In genomic region chr2:217338306-217338916, GRCh38 we compare ENCODE assay signal across 17 cellular contexts.
DNase-seq lines count a peak whose midpoint lies in the region; ATAC-seq and TF ChIP-seq lines count a peak whose summit lies in the region.
"Had no signal": no experiment of that assay in that cellular context is flagged by ENCODE, and none has a peak within 500 bp of the region (broad histone marks: within the 10 kb centered on the region; RNA-seq: fewer than 3 reads in every experiment).

No MANE protein-coding gene starts in this region.

- H3K36me3 ChIP-seq in GM23338 (ENCODE audit: insufficient read depth) (no peaks in the 10 kb centered on the region), SJSA1 (no peaks in the 10 kb centered on the region), stomach (no peaks in the 10 kb centered on the region), tibial artery (no peaks in the 10 kb centered on the region)
- H3K36me3 ChIP-seq: ovary, thoracic aorta had no signal

- H3K27me3 Mint-ChIP-seq in GM23338 (ENCODE audit: insufficient read depth, low read depth, poor library complexity), result peaks cover 2% of the 10 kb centered on the region
- H3K27me3 Mint-ChIP-seq in stimulated activated naive CD8-positive, alpha-beta T cell treated with anti-CD3 and anti-CD28 coated beads, Interleukin-15, amount 100 ng/mL, for 72 hours, result no peaks in the 10 kb centered on the region
- H3K27me3 Mint-ChIP-seq: activated CD4-positive, alpha-beta memory T cell treated with anti-CD3 and anti-CD28 coated beads, Interleukin-2, amount 10 ng/mL, durations not matched to agents 7 days and 5 days had no signal

- no peak overlapping the region for H3K4me3 Mint-ChIP-seq in GM23338
- no peak overlapping the region for H3K4me3 Mint-ChIP-seq in stimulated activated naive CD8-positive, alpha-beta T cell treated with anti-CD3 and anti-CD28 coated beads, Interleukin-15, amount 100 ng/mL, for 72 hours
- H3K4me3 Mint-ChIP-seq: activated CD4-positive, alpha-beta memory T cell treated with anti-CD3 and anti-CD28 coated beads, Interleukin-2, amount 10 ng/mL, durations not matched to agents 7 days and 5 days; H9 had no signal

- no peaks in the 10 kb centered on the region for H3K79me2 ChIP-seq in GM23338 (replicated peaks; ENCODE audit: insufficient read depth)

- no peaks in the 10 kb centered on the region for H3F3A ChIP-seq in GM23338 (replicated peaks; ENCODE audit: low read depth)

- H3K27me3 ChIP-seq in GM23338 (ENCODE audit: insufficient read depth), result no peaks in the 10 kb centered on the region
- H3K27me3 ChIP-seq in SJSA1 (replicated peaks), result no peaks in the 10 kb centered on the region
- H3K27me3 ChIP-seq in stomach, result no peaks in the 10 kb centered on the region
- H3K27me3 ChIP-seq in tibial artery, result no peaks in the 10 kb centered on the region
- H3K27me3 ChIP-seq: ovary had no signal

- no peak for TF ChIP-seq CTCF in GM23338 (conservative IDR thresholded peaks at IDR 0.05; ENCODE audit: low read depth in 2 of 2)
- TF ChIP-seq CTCF in fibroblast of villous mesenchyme (IDR thresholded peaks at IDR 0.05; ENCODE audit: insufficient read depth, low read depth, low read length), result no peak
- TF ChIP-seq CTCF in stomach (IDR thresholded peaks at IDR 0.05), result no peak
- TF ChIP-seq CTCF in tibial artery (IDR thresholded peaks at IDR 0.05), result no peak

- H4K20me1 ChIP-seq in GM23338 (replicated peaks; ENCODE audit: insufficient read depth), result no peaks in the 10 kb centered on the region; the same call in 1 of the 2 replicates

- peak; percentile 11 for DNase-seq in GM23338 (ENCODE audit: low spot score)
- DNase-seq in SJSA1 (ENCODE audit: low read depth in 1 of 2, low spot score in 2 of 2), result peak in 1 of 2 experiments; percentile 52
- DNase-seq in fibroblast of villous mesenchyme (ENCODE audit: low read depth), result peak; percentile 94
- no peak for DNase-seq in stomach
- no peak for DNase-seq in stimulated activated naive CD8-positive, alpha-beta T cell treated with anti-CD3 and anti-CD28 coated beads, Interleukin-15, amount 100 ng/mL, for 72 hours
- DNase-seq in cortex of kidney (lab: John Stamatoyannopoulos, UW), result no peak
- DNase-seq in tibial artery, result no peak
- DNase-seq: activated CD4-positive, alpha-beta memory T cell treated with anti-CD3 and anti-CD28 coated beads, Interleukin-2, amount 10 ng/mL, durations not matched to agents 7 days and 5 days; GDM1; H9; left cardiac atrium; MM.1S; NCI-H748 treated with DMSO at 0.1 percent for 48 hours; T-helper 1 cell had no signal

- no peaks in the 10 kb centered on the region for H3K9me2 ChIP-seq in GM23338 (ENCODE audit: insufficient read depth)

- TF ChIP-seq EP300 in stomach (IDR thresholded peaks at IDR 0.05), result no peak

- no peak overlapping the region for H3K27ac Mint-ChIP-seq in GM23338
- H3K27ac Mint-ChIP-seq in stimulated activated naive CD8-positive, alpha-beta T cell treated with anti-CD3 and anti-CD28 coated beads, Interleukin-15, amount 100 ng/mL, for 72 hours, result no peak overlapping the region
- H3K27ac Mint-ChIP-seq: activated CD4-positive, alpha-beta memory T cell treated with anti-CD3 and anti-CD28 coated beads, Interleukin-2, amount 10 ng/mL, durations not matched to agents 7 days and 5 days; activated naive CD4-positive, alpha-beta T cell treated with anti-CD3 and anti-CD28 coated beads, Interleukin-2, amount 50 U/mL, for 72 hours; H9 had no signal

- H3K4me3 ChIP-seq in GM23338 (no peak overlapping the region), SJSA1 (no peak overlapping the region), fibroblast of villous mesenchyme (ENCODE audit: low read depth, low read length) (no peak overlapping the region), stomach (no peak overlapping the region), tibial artery (no peak overlapping the region)
- H3K4me3 ChIP-seq: ovary, thoracic aorta had no signal

- no peaks in the 10 kb centered on the region for H3K36me3 Mint-ChIP-seq in GM23338 (ENCODE audit: low read depth)
- H3K36me3 Mint-ChIP-seq: activated naive CD4-positive, alpha-beta T cell treated with anti-CD3 and anti-CD28 coated beads, Interleukin-2, amount 50 U/mL, for 72 hours had no signal

- no peak for TF ChIP-seq POLR2A in stomach (IDR thresholded peaks at IDR 0.05)

- no peak overlapping the region for H3K27ac ChIP-seq in GM23338 (ENCODE audit: low read depth)
- peak overlapping the region; percentile 41 for H3K27ac ChIP-seq in SJSA1
- H3K27ac ChIP-seq in stomach, result peak overlapping the region in 4 of 5 donors; percentile 11 to 47 (median 28)
- H3K27ac ChIP-seq in tibial artery, result no peak overlapping the region
- H3K27ac ChIP-seq: ovary, thoracic aorta had no signal

- no peaks in the 10 kb centered on the region for H3K9me3 Mint-ChIP-seq in GM23338
- no peaks in the 10 kb centered on the region for H3K9me3 Mint-ChIP-seq in stimulated activated naive CD8-positive, alpha-beta T cell treated with anti-CD3 and anti-CD28 coated beads, Interleukin-15, amount 100 ng/mL, for 72 hours
- H3K9me3 Mint-ChIP-seq: activated CD4-positive, alpha-beta memory T cell treated with anti-CD3 and anti-CD28 coated beads, Interleukin-2, amount 10 ng/mL, durations not matched to agents 7 days and 5 days; H9 had no signal

- H3K4me1 ChIP-seq in GM23338 (ENCODE audit: insufficient read depth), result peaks cover 4% of the 10 kb centered on the region
- H3K4me1 ChIP-seq in SJSA1 (replicated peaks), result peaks cover 36% of the 10 kb centered on the region
- H3K4me1 ChIP-seq in stomach, result peaks cover 0 to 13% (median 2%) of the 10 kb centered on the region in 4 donors
- peaks cover 0 to 4% (median 2%) of the 10 kb centered on the region in 4 donors for H3K4me1 ChIP-seq in tibial artery

- no peak overlapping the region for H3K4me2 ChIP-seq in GM23338

- WGBS in stomach, 5 donors, result 54 to 78% (median 74%) methylated on average over 4 of the region's 4 CpGs

- no peak overlapping the region for H2AFZ ChIP-seq in GM23338

- peaks cover 9% of the 10 kb centered on the region; the same call in 2 of the 3 replicates for H3K4me1 Mint-ChIP-seq in GM23338
- no peaks in the 10 kb centered on the region for H3K4me1 Mint-ChIP-seq in stimulated activated naive CD8-positive, alpha-beta T cell treated with anti-CD3 and anti-CD28 coated beads, Interleukin-15, amount 100 ng/mL, for 72 hours
- H3K4me1 Mint-ChIP-seq: activated CD4-positive, alpha-beta memory T cell treated with anti-CD3 and anti-CD28 coated beads, Interleukin-2, amount 10 ng/mL, durations not matched to agents 7 days and 5 days had no signal

- intact Hi-C loops in stomach (cut with DNase I; ENCODE audit: low total_unique reads), result no loop called here
- intact Hi-C loops in tibial artery (cut with DNase I; ENCODE audit: low total_unique reads), result no loop called here

- no peaks in the 10 kb centered on the region for H3K9me3 ChIP-seq in SJSA1 (replicated peaks)
- no peaks in the 10 kb centered on the region for H3K9me3 ChIP-seq in stomach
- H3K9me3 ChIP-seq in tibial artery, result no peaks in the 10 kb centered on the region
- H3K9me3 ChIP-seq: ovary, thoracic aorta had no signal

- no peak for ATAC-seq in GM23338
- ATAC-seq in stimulated activated naive CD8-positive, alpha-beta T cell treated with anti-CD3 and anti-CD28 coated beads, Interleukin-15, amount 100 ng/mL, for 72 hours, result no peak
- ATAC-seq: activated naive CD4-positive, alpha-beta T cell treated with anti-CD3 and anti-CD28 coated beads, Interleukin-2, amount 50 U/mL, for 72 hours had no signal

TF ChIP-seq in GM23338, 12 proteins besides CTCF, POLR2A, EP300 and RAD21 (continues in another document):
- TF ChIP-seq POLR2AphosphoS5 (IDR thresholded peaks at IDR 0.05; ENCODE audit: low read depth) (no peak), STAT1 (IDR thresholded peaks at IDR 0.05; ENCODE audit: unreplicated experiment) (no peak), EZH2 (IDR thresholded peaks at IDR 0.05; ENCODE audit: low read depth, unreplicated experiment) (no peak), JUNB (IDR thresholded peaks at IDR 0.05; ENCODE audit: unreplicated experiment) (no peak), NANOG (IDR thresholded peaks at IDR 0.05; ENCODE audit: borderline replicate concordance) (no peak), ZNF331 (CRISPR knock-in tag; IDR thresholded peaks at IDR 0.05; ENCODE audit: low read depth) (no peak), EZH2phosphoT487 (IDR thresholded peaks at IDR 0.05; ENCODE audit: unreplicated experiment) (no peak), ETS1 (IDR thresholded peaks at IDR 0.05) (no peak)

Comparison
In these comparisons a context has a peak if more than half of its experiments do, and no peak if none do; other contexts are left out.
1. DNase-seq: peak in GM23338 (single experiment) and fibroblast of villous mesenchyme (single experiment); none in stomach (single experiment), stimulated activated naive CD8-positive, alpha-beta T cell treated with anti-CD3 and anti-CD28 coated beads, Interleukin-15, amount 100 ng/mL, for 72 hours (0 of 2), cortex of kidney (single experiment) and tibial artery (0 of 2).
2. H3K27ac ChIP-seq: peak in SJSA1 (single experiment) and stomach (4 of 5); none in GM23338 (single experiment) and tibial artery (0 of 2).